Comparison of ENCODE assay signal across 1 cellular context in genomic region chr17:6998855-6999508, GRCh38.
TF ChIP-seq lines count a peak whose summit lies in the region.

No MANE protein-coding gene starts in this region.

TF ChIP-seq in K562, 482 proteins besides CTCF, POLR2A, EP300 and RAD21 (continued from another document and continues in another):
- TF ChIP-seq PKNOX1 (IDR thresholded peaks at IDR 0.05), result peak; percentile 38; the same call in 1 of the 2 replicates
- TF ChIP-seq XRCC5 (IDR thresholded peaks at IDR 0.05; ENCODE audit: low read depth, low read length), result no peak
- peak; percentile 94 for TF ChIP-seq FOSL1 (tag; conservative IDR thresholded peaks at IDR 0.05)
- TF ChIP-seq CREB3 (tag; conservative IDR thresholded peaks at IDR 0.05; ENCODE audit: low read depth), result no peak
- peak; percentile 75 for TF ChIP-seq CEBPG (CRISPR knock-in tag; IDR thresholded peaks at IDR 0.05)
- peak in 1 of 2 experiments; percentile 52; a peak in 2 of 4 replicates for TF ChIP-seq CEBPG (tag; conservative IDR thresholded peaks at IDR 0.05 in 1 of 2, IDR thresholded peaks at IDR 0.05 in 1 of 2)
- TF ChIP-seq NEUROD1 (IDR thresholded peaks at IDR 0.05; ENCODE audit: borderline replicate concordance, low read depth, low read length, partially characterized antibody), result no peak
- no peak for TF ChIP-seq TCFL5 (CRISPR knock-in tag; conservative IDR thresholded peaks at IDR 0.05)
- TF ChIP-seq THRAP3 (IDR thresholded peaks at IDR 0.05; ENCODE audit: borderline replicate concordance), result no peak
- TF ChIP-seq JUNB (CRISPR knock-in tag; conservative IDR thresholded peaks at IDR 0.05), result peak; percentile 78
- peak; percentile 91 for TF ChIP-seq ARID1B (IDR thresholded peaks at IDR 0.05)
- TF ChIP-seq CHD2 (IDR thresholded peaks at IDR 0.05; ENCODE audit: low read depth, low read length), result no peak; the same call in 1 of the 2 replicates
- no peak for TF ChIP-seq ZFP36 (IDR thresholded peaks at IDR 0.05; ENCODE audit: low read depth, low read length, partially characterized antibody)
- TF ChIP-seq THRB (CRISPR knock-in tag; conservative IDR thresholded peaks at IDR 0.05), result no peak
- peak; percentile 65; the same call in 1 of the 2 replicates for TF ChIP-seq TAL1 (IDR thresholded peaks at IDR 0.05)
- no peak for TF ChIP-seq BCOR (IDR thresholded peaks at IDR 0.05)
- TF ChIP-seq CCAR2 (IDR thresholded peaks at IDR 0.05; ENCODE audit: low read depth, low read length), result no peak
- no peak for TF ChIP-seq BACH1 (tag; IDR thresholded peaks at IDR 0.05)
- peak; percentile 40; the same call in 1 of the 2 replicates for TF ChIP-seq MAFK (IDR thresholded peaks at IDR 0.05; ENCODE audit: low read length)
- TF ChIP-seq ZNF589 (CRISPR knock-in tag; IDR thresholded peaks at IDR 0.05; ENCODE audit: low read depth), result peak; percentile 80
- TF ChIP-seq HIVEP1 (CRISPR knock-in tag; IDR thresholded peaks at IDR 0.05), result no peak
- TF ChIP-seq ZBTB1 (CRISPR knock-in tag; IDR thresholded peaks at IDR 0.05; ENCODE audit: borderline replicate concordance, low read depth), result no peak
- no peak for TF ChIP-seq ZNF212 (CRISPR knock-in tag; IDR thresholded peaks at IDR 0.05)
- TF ChIP-seq DIDO1 (tag; IDR thresholded peaks at IDR 0.05; ENCODE audit: low read depth), result no peak
- no peak for TF ChIP-seq ESRRB (CRISPR knock-in tag; IDR thresholded peaks at IDR 0.05; ENCODE audit: borderline replicate concordance)
- TF ChIP-seq PCBP2 (IDR thresholded peaks at IDR 0.05; ENCODE audit: low read depth, low read length, poor library complexity, severe bottlenecking), result no peak
- no peak for TF ChIP-seq ZNF184 (CRISPR knock-in tag; IDR thresholded peaks at IDR 0.05)
- TF ChIP-seq E2F1 (CRISPR knock-in tag; IDR thresholded peaks at IDR 0.05), result no peak
- no peak for TF ChIP-seq RERE (CRISPR knock-in tag; IDR thresholded peaks at IDR 0.05; ENCODE audit: borderline replicate concordance)
- 0 out of 4 replicates have a peak, but pooled peaks of 1 of the 2 experiments have one; percentile 34 for TF ChIP-seq MNT (conservative IDR thresholded peaks at IDR 0.05)
- no peak for TF ChIP-seq ATF4 (CRISPR knock-in tag; IDR thresholded peaks at IDR 0.05)
- no peak for TF ChIP-seq E2F8 (IDR thresholded peaks at IDR 0.05; ENCODE audit: low read depth, partially characterized antibody)
- peak; percentile 42 for TF ChIP-seq DACH1 (IDR thresholded peaks at IDR 0.05; ENCODE audit: partially characterized antibody)
- peak; percentile 17; the same call in 1 of the 2 replicates for TF ChIP-seq ZNF175 (CRISPR knock-in tag; IDR thresholded peaks at IDR 0.05; ENCODE audit: low read depth)
- no peak for TF ChIP-seq POLR3A (IDR thresholded peaks at IDR 0.05; ENCODE audit: borderline replicate concordance, extremely low read depth, insufficient read depth, insufficient read length)
- no peak for TF ChIP-seq NFYB (IDR thresholded peaks at IDR 0.05; ENCODE audit: extremely low read depth, insufficient read length)
- TF ChIP-seq ZNF639 (CRISPR knock-in tag; conservative IDR thresholded peaks at IDR 0.05 in 1 of 2, IDR thresholded peaks at IDR 0.05 in 1 of 2), result 0 out of 4 replicates have a peak, but pooled peaks of 1 of the 2 experiments have one; percentile 28
- no peak for TF ChIP-seq KDM1A (IDR thresholded peaks at IDR 0.05)
- peak; percentile 91 for TF ChIP-seq SMARCA4 (IDR thresholded peaks at IDR 0.05)
- no peak for TF ChIP-seq RBBP5 (IDR thresholded peaks at IDR 0.05; ENCODE audit: borderline replicate concordance, insufficient read depth, low read length, poor library complexity, severe bottlenecking)
- peak; percentile 83 for TF ChIP-seq SMARCC2 (IDR thresholded peaks at IDR 0.05; ENCODE audit: low read depth)
- peak; percentile 75 for TF ChIP-seq L3MBTL2 (IDR thresholded peaks at IDR 0.05)
- no peak for TF ChIP-seq ZNF830 (CRISPR knock-in tag; IDR thresholded peaks at IDR 0.05)
- TF ChIP-seq NONO (IDR thresholded peaks at IDR 0.05; ENCODE audit: low read depth in 2 of 2, low read length in 1 of 2), result no peak
